25 cellular contexts compared by ENCODE assay signal in genomic region chr2:60285476-60286316, GRCh38.
DNase-seq lines count a peak whose midpoint lies in the region; ATAC-seq, FAIRE-seq and TF ChIP-seq lines count a peak whose summit lies in the region.
"Had no signal": no experiment of that assay in that cellular context is flagged by ENCODE, and none has a peak within 500 bp of the region (broad histone marks: within the 10 kb centered on the region; RNA-seq: fewer than 3 reads in every experiment).

No MANE protein-coding gene starts in this region.

- no peak overlapping the region for H3K23ac ChIP-seq in H1 (ENCODE audit: insufficient read length)
- H3K23ac ChIP-seq in mesendoderm (ENCODE audit: low read length) = no peak overlapping the region

- no peak overlapping the region for H3K4me3 Mint-ChIP-seq in GM23338
- H3K4me3 Mint-ChIP-seq: activated T-helper 17 cell treated with anti-CD3 and anti-CD28 coated beads, Interleukin-2, amount 50 U/mL, for 72 hours; central memory CD8-positive, alpha-beta T cell; type B pancreatic cell had no signal

- H3K27ac Mint-ChIP-seq in GM23338 = no peak overlapping the region
- H3K27ac Mint-ChIP-seq: activated naive CD4-positive, alpha-beta T cell treated with anti-CD3 and anti-CD28 coated beads, Interleukin-2, amount 50 U/mL, for 72 hours; activated T-helper 17 cell treated with anti-CD3 and anti-CD28 coated beads, Interleukin-2, amount 50 U/mL, for 72 hours; progenitor cell of endocrine pancreas; type B pancreatic cell had no signal

- no peak overlapping the region for H3K56ac ChIP-seq in H1 (replicated peaks; ENCODE audit: insufficient read length, low read depth, low read length)
- peak overlapping the region; percentile 17 for H3K56ac ChIP-seq in mesendoderm (ENCODE audit: low read length)

- DNase-seq in GM23338 (ENCODE audit: low spot score) (no peak), NB4 (ENCODE audit: low read depth) (peak; percentile 56), H1 (ENCODE audit: low read depth in 1 of 2, low spot score in 2 of 2) (no peak), mesendoderm (no peak), tibial artery (no peak), NCI-H187 treated with DMSO at 0.1 percent for 48 hours (lab: John Stamatoyannopoulos, UW) (no peak)
- DNase-seq in activated naive CD4-positive, alpha-beta T cell (lab: John Stamatoyannopoulos, UW) = no peak
- DNase-seq: activated CD4-positive, alpha-beta T cell treated with anti-CD3 and anti-CD28 coated beads, Interleukin-2, amount 50 U/mL, for 4 hours; activated CD4-positive, CD25-positive, alpha-beta regulatory T cell; EL; foreskin fibroblast; hippocampal formation; MV-4-11; NCI-H1694 treated with DMSO at 0.1 percent for 48 hours; stimulated activated CD8-positive, alpha-beta memory T cell treated with anti-CD3 and anti-CD28 coated beads, Interleukin-4, amount 100 ng/mL, for 48 hours; T-helper 9 cell had no signal

- FAIRE-seq in H1 (lab: Jason Lieb, UNC) = no peak

- H3K27ac ChIP-seq in GM23338 (ENCODE audit: low read depth) (no peak overlapping the region), H1 (ENCODE audit: low read depth, low read length) (no peak overlapping the region), mesendoderm (ENCODE audit: low read depth, low read length) (no peak overlapping the region), tibial artery (no peak overlapping the region)
- H3K27ac ChIP-seq: ascending aorta, epithelial cell of prostate had no signal

- intact Hi-C loops in tibial artery (cut with DNase I; ENCODE audit: low total_unique reads) = no loop called here

- H3K9me3 ChIP-seq in H1 (ENCODE audit: insufficient read depth in 2 of 2, low read depth in 1 of 2, low read length in 1 of 2) (no peaks in the 10 kb centered on the region), tibial artery (no peaks in the 10 kb centered on the region)
- H3K9me3 ChIP-seq: ascending aorta had no signal

- H3F3A ChIP-seq in GM23338 (replicated peaks; ENCODE audit: low read depth) = no peaks in the 10 kb centered on the region

- peak; percentile 32 for ATAC-seq in GM23338
- ATAC-seq in HG03460 (IDR thresholded peaks at IDR 0.05; ENCODE audit: unreplicated experiment) = no peak
- ATAC-seq: activated naive CD4-positive, alpha-beta T cell treated with anti-CD3 and anti-CD28 coated beads, Interleukin-2, amount 50 U/mL, for 72 hours; activated T-helper 17 cell treated with anti-CD3 and anti-CD28 coated beads, Interleukin-2, amount 50 U/mL, for 72 hours had no signal

- TF ChIP-seq EP300 in H1 (IDR thresholded peaks at IDR 0.05; ENCODE audit: borderline replicate concordance in 1 of 2, low read depth in 2 of 2, low read length in 2 of 2) = no peak

- no peak overlapping the region for H4K8ac ChIP-seq in H1 (ENCODE audit: extremely low read depth, insufficient read depth, low read length)
- no peak overlapping the region for H4K8ac ChIP-seq in mesendoderm (ENCODE audit: low read depth, low read length)

- CTCF ChIA-PET in H1 (lab: Charles Lee; ENCODE audit: partially characterized antibody) = interaction anchor here (0.7 to 2.6 kb wide), 9 partner anchors 9 to 1105 kb away, joined by 3 to 7 read pairs (median 5); no protein-coding TSS in a partner anchor

- no peak for TF ChIP-seq RAD21 in H1 (IDR thresholded peaks at IDR 0.05 in 1 of 2, conservative IDR thresholded peaks at IDR 0.05 in 1 of 2; ENCODE audit: low read depth in 2 of 2, low read length in 2 of 2)

- TF ChIP-seq CTCF in GM23338 (conservative IDR thresholded peaks at IDR 0.05; ENCODE audit: low read depth in 2 of 2) (no peak), NB4 (IDR thresholded peaks at IDR 0.05; ENCODE audit: low read depth, low read length) (no peak), H1 (IDR thresholded peaks at IDR 0.05; ENCODE audit: control extremely low read depth in 1 of 3, insufficient read depth in 1 of 3, low read depth in 1 of 3, low read length in 3 of 3) (no peak), tibial artery (IDR thresholded peaks at IDR 0.05) (no peak)

- H3K36me3 ChIP-seq in GM23338 (ENCODE audit: insufficient read depth) = no peaks in the 10 kb centered on the region
- no peaks in the 10 kb centered on the region for H3K36me3 ChIP-seq in H1 (ENCODE audit: control insufficient read depth in 2 of 4, insufficient read depth in 4 of 4, low read length in 3 of 4)
- H3K36me3 ChIP-seq in mesendoderm (ENCODE audit: control insufficient read depth, insufficient read depth, low read length) = no peaks in the 10 kb centered on the region
- no peaks in the 10 kb centered on the region for H3K36me3 ChIP-seq in tibial artery
- H3K36me3 ChIP-seq: ascending aorta had no signal

- WGBS in H1 (ENCODE audit: extremely low coverage in 1 of 2, insufficient coverage in 1 of 2, insufficient read length in 1 of 2, insufficient replicate concordance in 2 of 2, low coverage in 1 of 2, low lambda C conversion rate in 2 of 2, missing lambda C conversion rate in 1 of 2), 2 experiments = 79% methylated on average over 7 of the region's 7 CpGs; no CpG with 5 or more reads in 1 of the 2 experiments
- WGBS in mesendoderm (ENCODE audit: extremely low coverage, insufficient coverage, low lambda C conversion rate) = no CpG with 5 or more reads among the region's 7 CpGs

- peaks cover 19% of the 10 kb centered on the region for H3K4me1 Mint-ChIP-seq in GM23338
- H3K4me1 Mint-ChIP-seq: activated T-helper 17 cell treated with anti-CD3 and anti-CD28 coated beads, Interleukin-2, amount 50 U/mL, for 72 hours; central memory CD8-positive, alpha-beta T cell had no signal

- H3K79me2 ChIP-seq in GM23338 (replicated peaks; ENCODE audit: insufficient read depth) (no peaks in the 10 kb centered on the region), H1 (ENCODE audit: control insufficient read depth in 1 of 2, insufficient read depth in 2 of 2, low read length in 2 of 2) (no peaks in the 10 kb centered on the region), mesendoderm (ENCODE audit: control insufficient read depth, insufficient read depth, low read length) (no peaks in the 10 kb centered on the region)

- H3K4me2 ChIP-seq in GM23338 (no peak overlapping the region), H1 (ENCODE audit: insufficient read depth in 1 of 2, low read depth in 2 of 2, low read length in 2 of 2) (no peak overlapping the region), mesendoderm (ENCODE audit: low read length) (no peak overlapping the region)

- no peak overlapping the region for H2AK5ac ChIP-seq in H1 (ENCODE audit: low read depth, low read length)
- no peak overlapping the region for H2AK5ac ChIP-seq in mesendoderm (ENCODE audit: low read length)

- no peak overlapping the region for H4K91ac ChIP-seq in H1 (replicated peaks; ENCODE audit: insufficient read length, low read length)

- no peak overlapping the region for H2BK12ac ChIP-seq in H1 (ENCODE audit: low read depth, low read length)

- no peaks in the 10 kb centered on the region; the same call in 1 of the 2 replicates for H3K79me1 ChIP-seq in H1 (ENCODE audit: low read depth, low read length)
- no peaks in the 10 kb centered on the region for H3K79me1 ChIP-seq in mesendoderm (ENCODE audit: low read length)

- no peaks in the 10 kb centered on the region for H3K36me3 Mint-ChIP-seq in GM23338 (ENCODE audit: low read depth)
- H3K36me3 Mint-ChIP-seq: activated naive CD4-positive, alpha-beta T cell treated with anti-CD3 and anti-CD28 coated beads, Interleukin-2, amount 50 U/mL, for 72 hours; type B pancreatic cell had no signal

- no peaks in the 10 kb centered on the region for H3K9me2 ChIP-seq in GM23338 (ENCODE audit: insufficient read depth)

- TF ChIP-seq POLR2A in NB4 (IDR thresholded peaks at IDR 0.05; ENCODE audit: extremely low read depth, insufficient read length) (no peak), H1 (IDR thresholded peaks at IDR 0.05; ENCODE audit: control extremely low read depth in 1 of 2, low read depth in 2 of 2, low read length in 2 of 2) (no peak)

- H2BK120ac ChIP-seq in H1 (replicated peaks; ENCODE audit: low read depth, low read length) = no peak overlapping the region
- H2BK120ac ChIP-seq in mesendoderm (ENCODE audit: low read depth, low read length) = no peak overlapping the region

- H3K4me3 ChIP-seq in GM23338 (no peak overlapping the region), NB4 (ENCODE audit: low read depth, low read length) (no peak overlapping the region), H1 (ENCODE audit: extremely low read depth in 1 of 4, insufficient read depth in 2 of 4, low read depth in 3 of 4, low read length in 4 of 4) (no peak overlapping the region; a peak in 1 of 8 replicates), mesendoderm (ENCODE audit: low read length) (no peak overlapping the region), tibial artery (no peak overlapping the region)
- H3K4me3 ChIP-seq: ascending aorta, lung had no signal

- H2AFZ ChIP-seq in GM23338 = no peak overlapping the region
- H2AFZ ChIP-seq in H1 (ENCODE audit: low read length) = no peak overlapping the region

- H4K20me1 ChIP-seq in GM23338 (replicated peaks; ENCODE audit: insufficient read depth) (no peaks in the 10 kb centered on the region), H1 (replicated peaks in 1 of 2; ENCODE audit: control insufficient read depth in 1 of 2, insufficient read depth in 2 of 2, low read length in 2 of 2) (no peaks in the 10 kb centered on the region)

- no peak overlapping the region; the same call in 1 of the 2 replicates for H2BK15ac ChIP-seq in H1 (ENCODE audit: low read length)
- H2BK15ac ChIP-seq in mesendoderm (replicated peaks; ENCODE audit: low read depth) = no peak overlapping the region

- H3K27me3 ChIP-seq in GM23338 (ENCODE audit: insufficient read depth) (no peaks in the 10 kb centered on the region), H1 (replicated peaks in 1 of 4; ENCODE audit: control insufficient read depth in 3 of 4, extremely low read depth in 1 of 4, insufficient read depth in 3 of 4, low read length in 3 of 4) (no peaks in the 10 kb centered on the region), mesendoderm (ENCODE audit: insufficient read depth, low read length, poor library complexity) (no peaks in the 10 kb centered on the region), tibial artery (no peaks in the 10 kb centered on the region)
- H3K27me3 ChIP-seq: ascending aorta had no signal

- H2BK20ac ChIP-seq in H1 (ENCODE audit: low read length) = no peak overlapping the region

- H3K23me2 ChIP-seq in H1 (ENCODE audit: low read depth, low read length) = no peaks in the 10 kb centered on the region

- H3K9me3 Mint-ChIP-seq in GM23338 = no peaks in the 10 kb centered on the region
- H3K9me3 Mint-ChIP-seq: activated naive CD4-positive, alpha-beta T cell treated with anti-CD3 and anti-CD28 coated beads, Interleukin-2, amount 50 U/mL, for 72 hours; activated T-helper 17 cell treated with anti-CD3 and anti-CD28 coated beads, Interleukin-2, amount 50 U/mL, for 72 hours; central memory CD8-positive, alpha-beta T cell; type B pancreatic cell had no signal

- no peak overlapping the region for H3K18ac ChIP-seq in H1 (ENCODE audit: extremely low read depth, low read length)
- H3K18ac ChIP-seq in mesendoderm (ENCODE audit: low read length) = no peak overlapping the region

- no peak overlapping the region for H3K14ac ChIP-seq in H1 (ENCODE audit: insufficient read length)

- POLR2A ChIA-PET in H1 (lab: Charles Lee; ENCODE audit: partially characterized antibody) = no interaction called here

- H4K5ac ChIP-seq in H1 (ENCODE audit: insufficient read length, low read depth, low read length) (no peak overlapping the region), mesendoderm (ENCODE audit: low read length) (no peak overlapping the region)

- 0 out of 2 replicates have a peak overlapping the region, but pooled peaks have one; percentile 30 for H2BK5ac ChIP-seq in H1 (ENCODE audit: low read depth, low read length)
- H2BK5ac ChIP-seq in mesendoderm (ENCODE audit: low read length) = no peak overlapping the region

- H3K27me3 Mint-ChIP-seq in GM23338 (ENCODE audit: insufficient read depth, low read depth, poor library complexity) = peaks cover 4% of the 10 kb centered on the region
- H3K27me3 Mint-ChIP-seq: central memory CD8-positive, alpha-beta T cell; type B pancreatic cell had no signal

- H3K4me1 ChIP-seq in GM23338 (ENCODE audit: insufficient read depth) (peaks cover under 1% of the 10 kb centered on the region; the same call in 1 of the 2 replicates), H1 (replicated peaks in 1 of 4; ENCODE audit: control insufficient read depth in 3 of 4, insufficient read depth in 4 of 4, low read length in 3 of 4) (no peaks in the 10 kb centered on the region; a peak in 2 of 7 replicates), mesendoderm (ENCODE audit: control insufficient read depth, low read depth, low read length) (no peaks in the 10 kb centered on the region), tibial artery (no peaks in the 10 kb centered on the region)
- H3K4me1 ChIP-seq: ascending aorta had no signal

- no peak overlapping the region for H3K9ac ChIP-seq in H1 (replicated peaks in 1 of 4; ENCODE audit: extremely low read depth in 1 of 4, low read depth in 3 of 4, low read length in 3 of 4)
- H3K9ac ChIP-seq in mesendoderm (ENCODE audit: low read length) = no peak overlapping the region

- H3K4ac ChIP-seq in H1 (replicated peaks; ENCODE audit: insufficient read length, low read depth, low read length) = no peak overlapping the region
- no peak overlapping the region for H3K4ac ChIP-seq in mesendoderm (ENCODE audit: low read depth, low read length)
